Comparison of ENCODE assay signal across 11 cellular contexts in genomic region chr4:1410491-1411325, GRCh38. TPM values are rescaled to one million over a fixed set of nuclear protein-coding genes. Genes with fewer than 3 reads are reported as not detected.
DNase-seq lines count a peak whose midpoint lies in the region; ATAC-seq and TF ChIP-seq lines count a peak whose summit lies in the region.
"Had no signal": no experiment of that assay in that cellular context is flagged by ENCODE, and none has a peak within 500 bp of the region (broad histone marks: within the 10 kb centered on the region; RNA-seq: fewer than 3 reads in every experiment).

No MANE protein-coding gene starts in this region.

- no peak overlapping the region for H3K27ac Mint-ChIP-seq in activated CD8-positive, alpha-beta memory T cell treated with anti-CD3 and anti-CD28 coated beads, Interleukin-2, amount 10 ng/mL, durations not matched to agents 7 days and 5 days
- H3K27ac Mint-ChIP-seq: T-helper 1 cell treated with Interleukin-12 subunit alpha and Interleukin-12 subunit beta and Interleukin-4 antibody, amounts not matched to agents 30 μg/mL and 1 μg/mL, for 36 hours had no signal

- intact Hi-C loops in head of caudate nucleus (cut with DNase I) (no loop called here), sciatic nerve (cut with DNase I) (no loop called here)

- no peak for TF ChIP-seq CTCF in HL-60 (IDR thresholded peaks at IDR 0.05; ENCODE audit: insufficient read depth, low read length)

- no peaks in the 10 kb centered on the region for H3K4me1 Mint-ChIP-seq in activated CD8-positive, alpha-beta memory T cell treated with anti-CD3 and anti-CD28 coated beads, Interleukin-2, amount 10 ng/mL, durations not matched to agents 7 days and 5 days

- no peaks in the 10 kb centered on the region for H3K36me3 Mint-ChIP-seq in activated CD8-positive, alpha-beta memory T cell treated with anti-CD3 and anti-CD28 coated beads, Interleukin-2, amount 10 ng/mL, durations not matched to agents 7 days and 5 days

- CTCF ChIA-PET in activated CD8-positive, alpha-beta memory T cell treated with anti-CD3 and anti-CD28 coated beads, Interleukin-2, amount 10 ng/mL, durations not matched to agents 7 days and 5 days (lab: Charles Lee): no interaction called here

- peaks cover 10% of the 10 kb centered on the region for H3K27me3 ChIP-seq in HL-60 (ENCODE audit: insufficient read depth, poor library complexity, severe bottlenecking)

- H3K27me3 Mint-ChIP-seq in activated CD8-positive, alpha-beta memory T cell treated with anti-CD3 and anti-CD28 coated beads, Interleukin-2, amount 10 ng/mL, durations not matched to agents 7 days and 5 days: peaks cover 39% of the 10 kb centered on the region

- no peak overlapping the region for H3K27ac ChIP-seq in HL-60 (replicated peaks)

- no peak overlapping the region for H3K4me3 Mint-ChIP-seq in activated CD8-positive, alpha-beta memory T cell treated with anti-CD3 and anti-CD28 coated beads, Interleukin-2, amount 10 ng/mL, durations not matched to agents 7 days and 5 days
- H3K4me3 Mint-ChIP-seq: T-helper 1 cell treated with Interleukin-12 subunit alpha and Interleukin-12 subunit beta and Interleukin-4 antibody, amounts not matched to agents 30 μg/mL and 1 μg/mL, for 36 hours had no signal

- no peaks in the 10 kb centered on the region for H3K9me3 Mint-ChIP-seq in activated CD8-positive, alpha-beta memory T cell treated with anti-CD3 and anti-CD28 coated beads, Interleukin-2, amount 10 ng/mL, durations not matched to agents 7 days and 5 days (ENCODE audit: low read depth)
- H3K9me3 Mint-ChIP-seq: T-helper 1 cell treated with Interleukin-12 subunit alpha and Interleukin-12 subunit beta and Interleukin-4 antibody, amounts not matched to agents 30 μg/mL and 1 μg/mL, for 36 hours had no signal

- ATAC-seq in activated CD8-positive, alpha-beta memory T cell treated with anti-CD3 and anti-CD28 coated beads, Interleukin-2, amount 10 ng/mL, durations not matched to agents 7 days and 5 days: peak; percentile 64
- peak; percentile 62 for ATAC-seq in sciatic nerve
- ATAC-seq in GM21360 (IDR thresholded peaks at IDR 0.05; ENCODE audit: unreplicated experiment): no peak
- ATAC-seq in GM19324 (IDR thresholded peaks at IDR 0.05; ENCODE audit: low FRiP score, unreplicated experiment): no peak

- DNase-seq in 8988T (peak; percentile 96), HL-60 (ENCODE audit: low read depth in 1 of 2, low spot score in 1 of 2) (peak; percentile 24 to 29), head of caudate nucleus (peak in 24 of 42 donors; percentile 11 to 53 (median 31)), sciatic nerve (ENCODE audit: low spot score) (peak; percentile 74), DMS79 treated with DMSO at 0.1 percent for 48 hours (lab: John Stamatoyannopoulos, UW) (no peak)
- DNase-seq in activated CD8-positive, alpha-beta memory T cell treated with anti-CD3 and anti-CD28 coated beads, Interleukin-2, amount 10 ng/mL, durations not matched to agents 7 days and 5 days: peak; percentile 61

- H3K4me3 ChIP-seq in HL-60 (replicated peaks; ENCODE audit: insufficient read depth, low read length): no peak overlapping the region

RNA-seq across cellular contexts. Expression of gene NKX1-1, which starts 4.5 kb away (rescaled TPM):
- not detected for total RNA-seq in activated CD8-positive, alpha-beta memory T cell treated with anti-CD3 and anti-CD28 coated beads, Interleukin-2, amount 10 ng/mL, durations not matched to agents 7 days and 5 days
- total RNA-seq in sciatic nerve: not detected
- total RNA-seq: Caco-2, urinary bladder had no signal

Comparison
In these comparisons a context has a peak if more than half of its experiments do, and no peak if none do; other contexts are left out.
1. ATAC-seq: peak in activated CD8-positive, alpha-beta memory T cell treated with anti-CD3 and anti-CD28 coated beads, Interleukin-2, amount 10 ng/mL, durations not matched to agents 7 days and 5 days (single experiment) and sciatic nerve (single experiment); none in GM21360 (single experiment) and GM19324 (single experiment).